Comparison of ENCODE assay signal across 20 cellular contexts in genomic region chr1:57357462-57357861, GRCh38.
DNase-seq lines count a peak whose midpoint lies in the region; ATAC-seq, FAIRE-seq and TF ChIP-seq lines count a peak whose summit lies in the region.
"Had no signal": no experiment of that assay in that cellular context is flagged by ENCODE, and none has a peak within 500 bp of the region (broad histone marks: within the 10 kb centered on the region; RNA-seq: fewer than 3 reads in every experiment).

No MANE protein-coding gene starts in this region.

- no peak for TF ChIP-seq CTCF in H9 (conservative IDR thresholded peaks at IDR 0.05)
- no peak for TF ChIP-seq CTCF in H1 (IDR thresholded peaks at IDR 0.05; ENCODE audit: control extremely low read depth in 1 of 3, insufficient read depth in 1 of 3, low read depth in 1 of 3, low read length in 3 of 3)

- H3K23ac ChIP-seq in H9 (ENCODE audit: insufficient read length, low read depth, low read length) (no peak overlapping the region), H1 (ENCODE audit: insufficient read length) (no peak overlapping the region), mesendoderm (ENCODE audit: low read length) (no peak overlapping the region)

- no peak overlapping the region for H3T11ph ChIP-seq in H9 (ENCODE audit: low read length)

- peak overlapping the region; percentile 80 to 94 (median 88); a peak in 6 of 7 replicates for H3K27ac Mint-ChIP-seq in H9
- H3K27ac Mint-ChIP-seq: CD14-positive monocyte; CD8-positive, alpha-beta T cell had no signal

- CTCF ChIA-PET in H1 (lab: Charles Lee; ENCODE audit: partially characterized antibody): interaction anchor here (1.8 kb wide), 1 partner anchor 20 kb away, joined by 4 read pairs; no protein-coding TSS in a partner anchor

- no CpG with 5 or more reads among the region's 3 CpGs for WGBS in H9 (ENCODE audit: extremely low coverage, insufficient read length, low lambda C conversion rate)
- WGBS in H1 (ENCODE audit: extremely low coverage in 1 of 2, insufficient coverage in 1 of 2, insufficient read length in 1 of 2, insufficient replicate concordance in 2 of 2, low coverage in 1 of 2, low lambda C conversion rate in 2 of 2, missing lambda C conversion rate in 1 of 2), 2 experiments: 9% methylated on average over 3 of the region's 3 CpGs; no CpG with 5 or more reads in 1 of the 2 experiments
- WGBS in mesendoderm (ENCODE audit: extremely low coverage, insufficient coverage, low lambda C conversion rate): no CpG with 5 or more reads among the region's 3 CpGs

- no peak overlapping the region for H4K5ac ChIP-seq in H9 (ENCODE audit: insufficient read length, low read depth, low read length)
- H4K5ac ChIP-seq in H1 (ENCODE audit: insufficient read length, low read depth, low read length): no peak overlapping the region
- H4K5ac ChIP-seq in mesendoderm (ENCODE audit: low read length): no peak overlapping the region

- peaks cover 18 to 19% of the 10 kb centered on the region in 2 experiments for H3K4me1 Mint-ChIP-seq in H9
- H3K4me1 Mint-ChIP-seq: CD14-positive monocyte had no signal

- H3K79me1 ChIP-seq in H9 (ENCODE audit: insufficient read depth, low read depth, low read length, poor library complexity, severe bottlenecking) (no peaks in the 10 kb centered on the region), H1 (ENCODE audit: low read depth, low read length) (no peaks in the 10 kb centered on the region), mesendoderm (ENCODE audit: low read length) (peaks cover 25% of the 10 kb centered on the region)

- H4K20me1 ChIP-seq in H9 (ENCODE audit: control insufficient read depth, insufficient read depth, insufficient read length) (no peaks in the 10 kb centered on the region), H1 (replicated peaks in 1 of 2; ENCODE audit: control insufficient read depth in 1 of 2, insufficient read depth in 2 of 2, low read length in 2 of 2) (no peaks in the 10 kb centered on the region)

- POLR2A ChIA-PET in H1 (lab: Charles Lee; ENCODE audit: partially characterized antibody): no interaction called here

- no peak for TF ChIP-seq EP300 in H1 (IDR thresholded peaks at IDR 0.05; ENCODE audit: borderline replicate concordance in 1 of 2, low read depth in 2 of 2, low read length in 2 of 2)

- H3K4ac ChIP-seq in H9 (ENCODE audit: low read depth, low read length) (no peak overlapping the region), H1 (replicated peaks; ENCODE audit: insufficient read length, low read depth, low read length) (no peak overlapping the region), mesendoderm (ENCODE audit: low read depth, low read length) (no peak overlapping the region)

- FAIRE-seq in H1 (lab: Jason Lieb, UNC): peak; percentile 71
- FAIRE-seq: A549, D721Med, GM19239, HTR-8/SVneo, K562 had no signal

- no peak for TF ChIP-seq POLR2A in H1 (IDR thresholded peaks at IDR 0.05; ENCODE audit: control extremely low read depth in 1 of 2, low read depth in 2 of 2, low read length in 2 of 2)

- H3K9me3 Mint-ChIP-seq in H9: peaks cover 13 to 15% of the 10 kb centered on the region in 2 experiments
- H3K9me3 Mint-ChIP-seq: CD8-positive, alpha-beta T cell had no signal

- H3K4me3 ChIP-seq in NT2/D1 (ENCODE audit: insufficient read length, low read depth): no peak overlapping the region
- H3K4me3 ChIP-seq in H1 (ENCODE audit: extremely low read depth in 1 of 4, insufficient read depth in 2 of 4, low read depth in 3 of 4, low read length in 4 of 4): no peak overlapping the region; a peak in 1 of 8 replicates
- no peak overlapping the region for H3K4me3 ChIP-seq in mesendoderm (ENCODE audit: low read length)
- H3K4me3 ChIP-seq: A549, K562 had no signal

- H4K91ac ChIP-seq in H9 (ENCODE audit: insufficient read length, low read depth, low read length): no peak overlapping the region
- no peak overlapping the region for H4K91ac ChIP-seq in H1 (replicated peaks; ENCODE audit: insufficient read length, low read length)

- no peak for ATAC-seq in HG03520 (IDR thresholded peaks at IDR 0.05; ENCODE audit: unreplicated experiment)
- ATAC-seq: A549; CD8-positive, alpha-beta T cell; K562 had no signal

- no peaks in the 10 kb centered on the region for H3K27me3 Mint-ChIP-seq in H9 (ENCODE audit: low read depth)

- H3K27ac ChIP-seq in H9 (ENCODE audit: insufficient read length, low read depth, low read length) (no peak overlapping the region), H1 (ENCODE audit: low read depth, low read length) (no peak overlapping the region), mesendoderm (ENCODE audit: low read depth, low read length) (no peak overlapping the region)
- H3K27ac ChIP-seq: A549 had no signal

- H2BK5ac ChIP-seq in H9 (ENCODE audit: insufficient read length, low read length) (no peak overlapping the region), H1 (ENCODE audit: low read depth, low read length) (no peak overlapping the region), mesendoderm (ENCODE audit: low read length) (no peak overlapping the region)

- no peaks in the 10 kb centered on the region for H3K9me3 ChIP-seq in H9 (ENCODE audit: control insufficient read depth, low read depth, low read length)
- H3K9me3 ChIP-seq in NT2/D1 (ENCODE audit: insufficient read depth, low read length): no peaks in the 10 kb centered on the region
- H3K9me3 ChIP-seq in H1 (ENCODE audit: insufficient read depth in 2 of 2, low read depth in 1 of 2, low read length in 1 of 2): no peaks in the 10 kb centered on the region
- H3K9me3 ChIP-seq: A549, BE2C had no signal

- H3K9ac ChIP-seq in H9 (ENCODE audit: extremely low read depth, insufficient read length, low read length): no peak overlapping the region
- H3K9ac ChIP-seq in NT2/D1 (ENCODE audit: insufficient read length, low read depth): no peak overlapping the region
- H3K9ac ChIP-seq in H1 (replicated peaks in 1 of 4; ENCODE audit: extremely low read depth in 1 of 4, low read depth in 3 of 4, low read length in 3 of 4): no peak overlapping the region
- no peak overlapping the region for H3K9ac ChIP-seq in mesendoderm (ENCODE audit: low read length)

- H3K4me2 ChIP-seq in H9 (ENCODE audit: insufficient read depth, insufficient read length, low read length) (peak overlapping the region; percentile 43), H1 (ENCODE audit: insufficient read depth in 1 of 2, low read depth in 2 of 2, low read length in 2 of 2) (peak overlapping the region; percentile 22 to 32; a peak in 1 of 4 replicates), mesendoderm (ENCODE audit: low read length) (no peak overlapping the region)
- H3K4me2 ChIP-seq: A549 had no signal

- H3K23me2 ChIP-seq in H9 (ENCODE audit: insufficient read length, low read depth, low read length, poor library complexity, severe bottlenecking) (no peaks in the 10 kb centered on the region), H1 (ENCODE audit: low read depth, low read length) (no peaks in the 10 kb centered on the region; the same call in 1 of the 2 replicates)

- no peaks in the 10 kb centered on the region for H3K36me3 ChIP-seq in NT2/D1 (ENCODE audit: insufficient read depth, insufficient read length, low read length)
- H3K36me3 ChIP-seq in H1 (ENCODE audit: control insufficient read depth in 2 of 4, insufficient read depth in 4 of 4, low read length in 3 of 4): no peaks in the 10 kb centered on the region
- no peaks in the 10 kb centered on the region for H3K36me3 ChIP-seq in mesendoderm (ENCODE audit: control insufficient read depth, insufficient read depth, low read length)
- H3K36me3 ChIP-seq: BE2C had no signal

- peak overlapping the region in 1 of 2 experiments; percentile 20; a peak in 2 of 5 replicates for H3K4me3 Mint-ChIP-seq in H9
- H3K4me3 Mint-ChIP-seq: CD14-positive monocyte; CD8-positive, alpha-beta T cell had no signal

- H3K18ac ChIP-seq in H9 (ENCODE audit: insufficient read length, low read depth, low read length) (no peak overlapping the region), H1 (ENCODE audit: extremely low read depth, low read length) (no peak overlapping the region), mesendoderm (ENCODE audit: low read length) (no peak overlapping the region)

- H3K4me1 ChIP-seq in H9 (ENCODE audit: insufficient read depth, low read length) (no peaks in the 10 kb centered on the region), NT2/D1 (ENCODE audit: insufficient read depth, insufficient read length) (no peaks in the 10 kb centered on the region), H1 (replicated peaks in 1 of 4; ENCODE audit: control insufficient read depth in 3 of 4, insufficient read depth in 4 of 4, low read length in 3 of 4) (peaks cover 0 to 10% (median 0%) of the 10 kb centered on the region in 4 experiments; a peak in 3 of 7 replicates), mesendoderm (ENCODE audit: control insufficient read depth, low read depth, low read length) (peaks cover 9% of the 10 kb centered on the region)
- H3K4me1 ChIP-seq: A549, BE2C had no signal

- no peak for TF ChIP-seq RAD21 in H1 (IDR thresholded peaks at IDR 0.05 in 1 of 2, conservative IDR thresholded peaks at IDR 0.05 in 1 of 2; ENCODE audit: low read depth in 2 of 2, low read length in 2 of 2)

- no peak overlapping the region for H3K56ac ChIP-seq in H9 (ENCODE audit: insufficient read length, low read depth, low read length)
- H3K56ac ChIP-seq in H1 (replicated peaks; ENCODE audit: insufficient read length, low read depth, low read length): no peak overlapping the region
- no peak overlapping the region for H3K56ac ChIP-seq in mesendoderm (ENCODE audit: low read length)

- H4K8ac ChIP-seq in H9 (replicated peaks; ENCODE audit: insufficient read length, low read depth, low read length): no peak overlapping the region
- H4K8ac ChIP-seq in H1 (ENCODE audit: extremely low read depth, insufficient read depth, low read length): no peak overlapping the region
- no peak overlapping the region for H4K8ac ChIP-seq in mesendoderm (ENCODE audit: low read depth, low read length)

- H3K36me3 Mint-ChIP-seq in H9 (ENCODE audit: insufficient read depth in 1 of 3, low read depth in 3 of 3): peaks cover 8 to 19% (median 15%) of the 10 kb centered on the region in 3 experiments
- H3K36me3 Mint-ChIP-seq: CD14-positive monocyte; CD8-positive, alpha-beta T cell had no signal

- no peak overlapping the region for H2AFZ ChIP-seq in H9 (ENCODE audit: low read length)
- peak overlapping the region; percentile 44; the same call in 1 of the 2 replicates for H2AFZ ChIP-seq in H1 (ENCODE audit: low read length)

- H3K79me2 ChIP-seq in H9 (ENCODE audit: insufficient read depth, low read length): no peaks in the 10 kb centered on the region
- no peaks in the 10 kb centered on the region for H3K79me2 ChIP-seq in H1 (ENCODE audit: control insufficient read depth in 1 of 2, insufficient read depth in 2 of 2, low read length in 2 of 2)
- H3K79me2 ChIP-seq in mesendoderm (ENCODE audit: control insufficient read depth, insufficient read depth, low read length): peaks cover 11% of the 10 kb centered on the region

- no peak overlapping the region for H2BK12ac ChIP-seq in H9 (ENCODE audit: insufficient read length, low read depth, low read length)
- no peak overlapping the region for H2BK12ac ChIP-seq in H1 (ENCODE audit: low read depth, low read length)

- H2AK5ac ChIP-seq in H9 (ENCODE audit: insufficient read length, low read length): no peak overlapping the region
- H2AK5ac ChIP-seq in H1 (ENCODE audit: low read depth, low read length): no peak overlapping the region
- no peak overlapping the region for H2AK5ac ChIP-seq in mesendoderm (ENCODE audit: low read length)

- H3K27me3 ChIP-seq in H9 (ENCODE audit: insufficient read depth, low read length) (no peaks in the 10 kb centered on the region), NT2/D1 (ENCODE audit: insufficient read depth, insufficient read length) (no peaks in the 10 kb centered on the region), H1 (replicated peaks in 1 of 4; ENCODE audit: control insufficient read depth in 3 of 4, extremely low read depth in 1 of 4, insufficient read depth in 3 of 4, low read length in 3 of 4) (no peaks in the 10 kb centered on the region), mesendoderm (ENCODE audit: insufficient read depth, low read length, poor library complexity) (no peaks in the 10 kb centered on the region)
- H3K27me3 ChIP-seq: BE2C had no signal

- H2BK20ac ChIP-seq in H9 (ENCODE audit: low read depth, low read length, poor library complexity, severe bottlenecking): no peak overlapping the region
- no peak overlapping the region for H2BK20ac ChIP-seq in H1 (ENCODE audit: low read length)

- H2BK120ac ChIP-seq in H9 (ENCODE audit: low read depth, low read length, poor library complexity, severe bottlenecking) (no peak overlapping the region), H1 (replicated peaks; ENCODE audit: low read depth, low read length) (no peak overlapping the region), mesendoderm (ENCODE audit: low read depth, low read length) (no peak overlapping the region)

- H2BK15ac ChIP-seq in H9 (ENCODE audit: low read depth, low read length) (no peak overlapping the region), H1 (ENCODE audit: low read length) (no peak overlapping the region), mesendoderm (replicated peaks; ENCODE audit: low read depth) (no peak overlapping the region)

- DNase-seq in H9 (no peak), NT2/D1 (ENCODE audit: low read depth, low spot score) (peak; percentile 15), H1 (ENCODE audit: low read depth in 1 of 2, low spot score in 2 of 2) (no peak), mesendoderm (peak; percentile 64), NCI-H524 (lab: John Stamatoyannopoulos, UW) (no peak), NOMO-1 (lab: John Stamatoyannopoulos, UW; ENCODE audit: unreplicated experiment in 2 of 2) (no peak), HPDE6-E6E7 (ENCODE audit: extremely low spot score) (no peak)
- DNase-seq: BE2C; CD8-positive, alpha-beta T cell; COR-L47; DND-41; GDM1; H7 had no signal

- H3K14ac ChIP-seq in H9 (ENCODE audit: insufficient read depth, low read length) (no peak overlapping the region), H1 (ENCODE audit: insufficient read length) (no peak overlapping the region)

Comparison
In these comparisons a context has a peak if more than half of its experiments do, and no peak if none do; other contexts are left out.
1. DNase-seq: peak in NT2/D1 (single experiment) and mesendoderm (single experiment); none in H9 (single experiment), H1 (0 of 2), NCI-H524 (0 of 2), NOMO-1 (0 of 2) and HPDE6-E6E7 (single experiment).